1 cellular context compared by ENCODE assay signal in the genomic region with DNA sequence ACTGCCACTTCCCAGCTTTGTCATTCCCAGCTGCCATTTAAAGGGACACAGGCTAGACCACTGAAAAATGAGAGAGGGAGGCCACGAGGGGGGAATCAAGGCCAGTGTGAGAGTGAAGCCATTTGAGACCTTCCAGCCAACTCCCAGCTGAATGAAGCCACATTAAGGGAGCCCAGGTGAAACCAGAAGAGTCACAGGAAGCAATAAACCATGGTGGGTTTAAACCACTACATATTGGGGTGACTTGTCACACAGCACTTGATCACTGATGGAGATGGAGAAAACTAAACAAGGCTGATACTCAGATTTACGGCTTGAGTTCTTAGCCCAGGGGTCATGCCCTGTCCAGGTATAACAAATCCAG.
TF ChIP-seq lines count a peak whose summit lies in the region.

No MANE protein-coding gene starts in this region.

TF ChIP-seq in GM12878, 131 proteins besides CTCF, POLR2A, EP300 and RAD21 (continued from another document):
- TF ChIP-seq ASH2L (IDR thresholded peaks at IDR 0.05; ENCODE audit: borderline replicate concordance, low read depth), result no peak
- no peak for TF ChIP-seq EGR1 (IDR thresholded peaks at IDR 0.05; ENCODE audit: borderline replicate concordance in 1 of 2, low read depth in 2 of 2, low read length in 2 of 2)
- no peak for TF ChIP-seq PAX8 (IDR thresholded peaks at IDR 0.05)
- no peak for TF ChIP-seq SMAD1 (IDR thresholded peaks at IDR 0.05; ENCODE audit: low read depth, partially characterized antibody)
- no peak for TF ChIP-seq NBN (IDR thresholded peaks at IDR 0.05)
- peak; percentile 2; the same call in 1 of the 2 replicates for TF ChIP-seq SMC3 (IDR thresholded peaks at IDR 0.05; ENCODE audit: borderline replicate concordance, low read length)
- peak; percentile 86; the same call in 1 of the 2 replicates for TF ChIP-seq MTA3 (IDR thresholded peaks at IDR 0.05; ENCODE audit: borderline replicate concordance, low read length)
- no peak for TF ChIP-seq SMAD5 (IDR thresholded peaks at IDR 0.05; ENCODE audit: low read depth)
- no peak for TF ChIP-seq MEF2B (IDR thresholded peaks at IDR 0.05; ENCODE audit: partially characterized antibody, poor library complexity, severe bottlenecking)
- no peak for TF ChIP-seq NR2C2 (IDR thresholded peaks at IDR 0.05; ENCODE audit: borderline replicate concordance, control insufficient read depth, insufficient read length, low read depth)
- TF ChIP-seq, protein P1, sequence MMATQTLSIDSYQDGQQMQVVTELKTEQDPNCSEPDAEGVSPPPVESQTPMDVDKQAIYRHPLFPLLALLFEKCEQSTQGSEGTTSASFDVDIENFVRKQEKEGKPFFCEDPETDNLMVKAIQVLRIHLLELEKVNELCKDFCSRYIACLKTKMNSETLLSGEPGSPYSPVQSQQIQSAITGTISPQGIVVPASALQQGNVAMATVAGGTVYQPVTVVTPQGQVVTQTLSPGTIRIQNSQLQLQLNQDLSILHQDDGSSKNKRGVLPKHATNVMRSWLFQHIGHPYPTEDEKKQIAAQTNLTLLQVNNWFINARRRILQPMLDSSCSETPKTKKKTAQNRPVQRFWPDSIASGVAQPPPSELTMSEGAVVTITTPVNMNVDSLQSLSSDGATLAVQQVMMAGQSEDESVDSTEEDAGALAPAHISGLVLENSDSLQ (IDR thresholded peaks at IDR 0.05), result no peak
- TF ChIP-seq, protein P2, sequence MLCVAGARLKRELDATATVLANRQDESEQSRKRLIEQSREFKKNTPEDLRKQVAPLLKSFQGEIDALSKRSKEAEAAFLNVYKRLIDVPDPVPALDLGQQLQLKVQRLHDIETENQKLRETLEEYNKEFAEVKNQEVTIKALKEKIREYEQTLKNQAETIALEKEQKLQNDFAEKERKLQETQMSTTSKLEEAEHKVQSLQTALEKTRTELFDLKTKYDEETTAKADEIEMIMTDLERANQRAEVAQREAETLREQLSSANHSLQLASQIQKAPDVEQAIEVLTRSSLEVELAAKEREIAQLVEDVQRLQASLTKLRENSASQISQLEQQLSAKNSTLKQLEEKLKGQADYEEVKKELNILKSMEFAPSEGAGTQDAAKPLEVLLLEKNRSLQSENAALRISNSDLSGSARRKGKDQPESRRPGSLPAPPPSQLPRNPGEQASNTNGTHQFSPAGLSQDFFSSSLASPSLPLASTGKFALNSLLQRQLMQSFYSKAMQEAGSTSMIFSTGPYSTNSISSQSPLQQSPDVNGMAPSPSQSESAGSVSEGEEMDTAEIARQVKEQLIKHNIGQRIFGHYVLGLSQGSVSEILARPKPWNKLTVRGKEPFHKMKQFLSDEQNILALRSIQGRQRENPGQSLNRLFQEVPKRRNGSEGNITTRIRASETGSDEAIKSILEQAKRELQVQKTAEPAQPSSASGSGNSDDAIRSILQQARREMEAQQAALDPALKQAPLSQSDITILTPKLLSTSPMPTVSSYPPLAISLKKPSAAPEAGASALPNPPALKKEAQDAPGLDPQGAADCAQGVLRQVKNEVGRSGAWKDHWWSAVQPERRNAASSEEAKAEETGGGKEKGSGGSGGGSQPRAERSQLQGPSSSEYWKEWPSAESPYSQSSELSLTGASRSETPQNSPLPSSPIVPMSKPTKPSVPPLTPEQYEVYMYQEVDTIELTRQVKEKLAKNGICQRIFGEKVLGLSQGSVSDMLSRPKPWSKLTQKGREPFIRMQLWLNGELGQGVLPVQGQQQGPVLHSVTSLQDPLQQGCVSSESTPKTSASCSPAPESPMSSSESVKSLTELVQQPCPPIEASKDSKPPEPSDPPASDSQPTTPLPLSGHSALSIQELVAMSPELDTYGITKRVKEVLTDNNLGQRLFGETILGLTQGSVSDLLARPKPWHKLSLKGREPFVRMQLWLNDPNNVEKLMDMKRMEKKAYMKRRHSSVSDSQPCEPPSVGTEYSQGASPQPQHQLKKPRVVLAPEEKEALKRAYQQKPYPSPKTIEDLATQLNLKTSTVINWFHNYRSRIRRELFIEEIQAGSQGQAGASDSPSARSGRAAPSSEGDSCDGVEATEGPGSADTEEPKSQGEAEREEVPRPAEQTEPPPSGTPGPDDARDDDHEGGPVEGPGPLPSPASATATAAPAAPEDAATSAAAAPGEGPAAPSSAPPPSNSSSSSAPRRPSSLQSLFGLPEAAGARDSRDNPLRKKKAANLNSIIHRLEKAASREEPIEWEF (IDR thresholded peaks at IDR 0.05; ENCODE audit: insufficient replicate concordance, low read depth, low read length), result no peak
- no peak for TF ChIP-seq SIX5 (IDR thresholded peaks at IDR 0.05; ENCODE audit: low read depth, low read length, severe bottlenecking)
- TF ChIP-seq, protein P3, sequence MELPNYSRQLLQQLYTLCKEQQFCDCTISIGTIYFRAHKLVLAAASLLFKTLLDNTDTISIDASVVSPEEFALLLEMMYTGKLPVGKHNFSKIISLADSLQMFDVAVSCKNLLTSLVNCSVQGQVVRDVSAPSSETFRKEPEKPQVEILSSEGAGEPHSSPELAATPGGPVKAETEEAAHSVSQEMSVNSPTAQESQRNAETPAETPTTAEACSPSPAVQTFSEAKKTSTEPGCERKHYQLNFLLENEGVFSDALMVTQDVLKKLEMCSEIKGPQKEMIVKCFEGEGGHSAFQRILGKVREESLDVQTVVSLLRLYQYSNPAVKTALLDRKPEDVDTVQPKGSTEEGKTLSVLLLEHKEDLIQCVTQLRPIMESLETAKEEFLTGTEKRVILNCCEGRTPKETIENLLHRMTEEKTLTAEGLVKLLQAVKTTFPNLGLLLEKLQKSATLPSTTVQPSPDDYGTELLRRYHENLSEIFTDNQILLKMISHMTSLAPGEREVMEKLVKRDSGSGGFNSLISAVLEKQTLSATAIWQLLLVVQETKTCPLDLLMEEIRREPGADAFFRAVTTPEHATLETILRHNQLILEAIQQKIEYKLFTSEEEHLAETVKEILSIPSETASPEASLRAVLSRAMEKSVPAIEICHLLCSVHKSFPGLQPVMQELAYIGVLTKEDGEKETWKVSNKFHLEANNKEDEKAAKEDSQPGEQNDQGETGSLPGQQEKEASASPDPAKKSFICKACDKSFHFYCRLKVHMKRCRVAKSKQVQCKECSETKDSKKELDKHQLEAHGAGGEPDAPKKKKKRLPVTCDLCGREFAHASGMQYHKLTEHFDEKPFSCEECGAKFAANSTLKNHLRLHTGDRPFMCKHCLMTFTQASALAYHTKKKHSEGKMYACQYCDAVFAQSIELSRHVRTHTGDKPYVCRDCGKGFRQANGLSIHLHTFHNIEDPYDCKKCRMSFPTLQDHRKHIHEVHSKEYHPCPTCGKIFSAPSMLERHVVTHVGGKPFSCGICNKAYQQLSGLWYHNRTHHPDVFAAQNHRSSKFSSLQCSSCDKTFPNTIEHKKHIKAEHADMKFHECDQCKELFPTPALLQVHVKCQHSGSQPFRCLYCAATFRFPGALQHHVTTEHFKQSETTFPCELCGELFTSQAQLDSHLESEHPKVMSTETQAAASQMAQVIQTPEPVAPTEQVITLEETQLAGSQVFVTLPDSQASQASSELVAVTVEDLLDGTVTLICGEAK (IDR thresholded peaks at IDR 0.05; ENCODE audit: borderline replicate concordance), result no peak
- TF ChIP-seq HCFC1 (IDR thresholded peaks at IDR 0.05; ENCODE audit: low read length), result no peak
- no peak for TF ChIP-seq SUPT20H (IDR thresholded peaks at IDR 0.05; ENCODE audit: borderline replicate concordance, control insufficient read depth, low read depth, low read length)
- peak; percentile 61; the same call in 1 of the 2 replicates for TF ChIP-seq CBFB (IDR thresholded peaks at IDR 0.05; ENCODE audit: low read depth)
- TF ChIP-seq ETV6 (conservative IDR thresholded peaks at IDR 0.05 in 1 of 2, IDR thresholded peaks at IDR 0.05 in 1 of 2; ENCODE audit: borderline replicate concordance in 1 of 2, low read depth in 1 of 2), result peak in 1 of 2 experiments; percentile 52; a peak in 1 of 4 replicates
- no peak for TF ChIP-seq FOS (IDR thresholded peaks at IDR 0.05; ENCODE audit: borderline replicate concordance, extremely low read depth, insufficient read length)
- no peak for TF ChIP-seq SIN3A (IDR thresholded peaks at IDR 0.05; ENCODE audit: low read depth, low read length)
- TF ChIP-seq, protein P4, sequence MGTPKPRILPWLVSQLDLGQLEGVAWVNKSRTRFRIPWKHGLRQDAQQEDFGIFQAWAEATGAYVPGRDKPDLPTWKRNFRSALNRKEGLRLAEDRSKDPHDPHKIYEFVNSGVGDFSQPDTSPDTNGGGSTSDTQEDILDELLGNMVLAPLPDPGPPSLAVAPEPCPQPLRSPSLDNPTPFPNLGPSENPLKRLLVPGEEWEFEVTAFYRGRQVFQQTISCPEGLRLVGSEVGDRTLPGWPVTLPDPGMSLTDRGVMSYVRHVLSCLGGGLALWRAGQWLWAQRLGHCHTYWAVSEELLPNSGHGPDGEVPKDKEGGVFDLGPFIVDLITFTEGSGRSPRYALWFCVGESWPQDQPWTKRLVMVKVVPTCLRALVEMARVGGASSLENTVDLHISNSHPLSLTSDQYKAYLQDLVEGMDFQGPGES (IDR thresholded peaks at IDR 0.05), result no peak
- TF ChIP-seq ZZZ3 (IDR thresholded peaks at IDR 0.05; ENCODE audit: control insufficient read depth, insufficient read length, low read depth), result no peak
- TF ChIP-seq, protein P5, sequence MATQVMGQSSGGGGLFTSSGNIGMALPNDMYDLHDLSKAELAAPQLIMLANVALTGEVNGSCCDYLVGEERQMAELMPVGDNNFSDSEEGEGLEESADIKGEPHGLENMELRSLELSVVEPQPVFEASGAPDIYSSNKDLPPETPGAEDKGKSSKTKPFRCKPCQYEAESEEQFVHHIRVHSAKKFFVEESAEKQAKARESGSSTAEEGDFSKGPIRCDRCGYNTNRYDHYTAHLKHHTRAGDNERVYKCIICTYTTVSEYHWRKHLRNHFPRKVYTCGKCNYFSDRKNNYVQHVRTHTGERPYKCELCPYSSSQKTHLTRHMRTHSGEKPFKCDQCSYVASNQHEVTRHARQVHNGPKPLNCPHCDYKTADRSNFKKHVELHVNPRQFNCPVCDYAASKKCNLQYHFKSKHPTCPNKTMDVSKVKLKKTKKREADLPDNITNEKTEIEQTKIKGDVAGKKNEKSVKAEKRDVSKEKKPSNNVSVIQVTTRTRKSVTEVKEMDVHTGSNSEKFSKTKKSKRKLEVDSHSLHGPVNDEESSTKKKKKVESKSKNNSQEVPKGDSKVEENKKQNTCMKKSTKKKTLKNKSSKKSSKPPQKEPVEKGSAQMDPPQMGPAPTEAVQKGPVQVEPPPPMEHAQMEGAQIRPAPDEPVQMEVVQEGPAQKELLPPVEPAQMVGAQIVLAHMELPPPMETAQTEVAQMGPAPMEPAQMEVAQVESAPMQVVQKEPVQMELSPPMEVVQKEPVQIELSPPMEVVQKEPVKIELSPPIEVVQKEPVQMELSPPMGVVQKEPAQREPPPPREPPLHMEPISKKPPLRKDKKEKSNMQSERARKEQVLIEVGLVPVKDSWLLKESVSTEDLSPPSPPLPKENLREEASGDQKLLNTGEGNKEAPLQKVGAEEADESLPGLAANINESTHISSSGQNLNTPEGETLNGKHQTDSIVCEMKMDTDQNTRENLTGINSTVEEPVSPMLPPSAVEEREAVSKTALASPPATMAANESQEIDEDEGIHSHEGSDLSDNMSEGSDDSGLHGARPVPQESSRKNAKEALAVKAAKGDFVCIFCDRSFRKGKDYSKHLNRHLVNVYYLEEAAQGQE (IDR thresholded peaks at IDR 0.05; ENCODE audit: low read depth, low read length), result 0 out of 2 replicates have a peak, but pooled peaks have one; percentile 12
- TF ChIP-seq DPF2 (IDR thresholded peaks at IDR 0.05), result no peak
- TF ChIP-seq WRNIP1 (IDR thresholded peaks at IDR 0.05; ENCODE audit: borderline replicate concordance, low read depth, low read length), result no peak
- TF ChIP-seq SRF (IDR thresholded peaks at IDR 0.05; ENCODE audit: low read depth in 2 of 2, low read length in 2 of 2), result no peak
